Comparison of ENCODE assay signal across 8 cellular contexts in the genomic region with DNA sequence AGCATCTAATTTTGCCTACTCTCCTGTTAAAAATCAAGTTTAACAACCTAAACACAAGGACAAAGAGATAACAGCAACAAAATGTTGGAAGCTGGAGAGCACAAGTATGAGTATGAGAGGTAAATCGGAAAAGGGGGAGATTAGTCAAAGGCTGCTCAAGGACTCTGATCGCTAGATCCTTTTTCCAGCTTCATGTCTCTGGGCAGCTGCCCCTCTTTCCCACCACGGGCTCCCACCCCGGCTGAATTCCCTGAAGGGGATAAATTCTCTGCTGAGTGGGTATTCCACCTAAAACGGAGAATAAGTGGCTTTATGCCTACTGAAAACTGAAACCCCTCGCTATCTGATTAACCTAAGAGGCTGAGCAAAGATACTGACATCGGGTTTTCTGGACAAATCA.
DNase-seq lines count a peak whose midpoint lies in the region; ATAC-seq and TF ChIP-seq lines count a peak whose summit lies in the region.

No MANE protein-coding gene starts in this region.

- peaks cover 37% of the 10 kb centered on the region for H3K4me1 Mint-ChIP-seq in T-helper 1 cell treated with Interleukin-12 subunit alpha and Interleukin-12 subunit beta and Interleukin-4 antibody, amounts not matched to agents 30 μg/mL and 1 μg/mL, for 36 hours (ENCODE audit: low read depth)
- H3K4me1 Mint-ChIP-seq in stimulated activated naive CD8-positive, alpha-beta T cell treated with anti-CD3 and anti-CD28 coated beads, Interleukin-15, amount 100 ng/mL, for 72 hours: peaks cover 40% of the 10 kb centered on the region

- H3K9me3 ChIP-seq in iPS-18a (ENCODE audit: control insufficient read depth, low read depth, low read length): no peaks in the 10 kb centered on the region

- TF ChIP-seq CTCF in WI38 (IDR thresholded peaks at IDR 0.05; ENCODE audit: low read depth, low read length): no peak

- no peak for DNase-seq in T-helper 1 cell
- DNase-seq in stimulated activated naive CD8-positive, alpha-beta T cell treated with anti-CD3 and anti-CD28 coated beads, Interleukin-15, amount 100 ng/mL, for 72 hours: no peak
- DNase-seq in GM19240 (ENCODE audit: insufficient read length, low spot score): no peak
- no peak for DNase-seq in central memory CD4-positive, alpha-beta T cell

- H3K27ac ChIP-seq in iPS-18a (ENCODE audit: low read length): no peak overlapping the region

- no peaks in the 10 kb centered on the region for H3K36me3 ChIP-seq in iPS-18a (ENCODE audit: control insufficient read depth, low read depth, low read length)

- peaks cover 6% of the 10 kb centered on the region for H3K9me3 Mint-ChIP-seq in T-helper 1 cell treated with Interleukin-12 subunit alpha and Interleukin-12 subunit beta and Interleukin-4 antibody, amounts not matched to agents 30 μg/mL and 1 μg/mL, for 36 hours
- peaks cover 6% of the 10 kb centered on the region in 2 donors for H3K9me3 Mint-ChIP-seq in stimulated activated naive CD8-positive, alpha-beta T cell treated with anti-CD3 and anti-CD28 coated beads, Interleukin-15, amount 100 ng/mL, for 72 hours

- ATAC-seq in stimulated activated naive CD8-positive, alpha-beta T cell treated with anti-CD3 and anti-CD28 coated beads, Interleukin-15, amount 100 ng/mL, for 72 hours: no peak
- ATAC-seq in GM18505 (IDR thresholded peaks at IDR 0.05; ENCODE audit: unreplicated experiment): no peak

- H3K27me3 ChIP-seq in iPS-18a (ENCODE audit: control insufficient read depth, insufficient read depth, low read length): peaks cover 9% of the 10 kb centered on the region

- peaks cover 26% of the 10 kb centered on the region for H3K36me3 Mint-ChIP-seq in T-helper 1 cell treated with Interleukin-12 subunit alpha and Interleukin-12 subunit beta and Interleukin-4 antibody, amounts not matched to agents 30 μg/mL and 1 μg/mL, for 36 hours (ENCODE audit: low read depth)

- peak overlapping the region; percentile 96 for H3K4me3 Mint-ChIP-seq in T-helper 1 cell treated with Interleukin-12 subunit alpha and Interleukin-12 subunit beta and Interleukin-4 antibody, amounts not matched to agents 30 μg/mL and 1 μg/mL, for 36 hours
- H3K4me3 Mint-ChIP-seq in stimulated activated naive CD8-positive, alpha-beta T cell treated with anti-CD3 and anti-CD28 coated beads, Interleukin-15, amount 100 ng/mL, for 72 hours: peak overlapping the region; percentile 94 to 95

- H3K27me3 Mint-ChIP-seq in T-helper 1 cell treated with Interleukin-12 subunit alpha and Interleukin-12 subunit beta and Interleukin-4 antibody, amounts not matched to agents 30 μg/mL and 1 μg/mL, for 36 hours (ENCODE audit: low read depth): no peaks in the 10 kb centered on the region
- H3K27me3 Mint-ChIP-seq in stimulated activated naive CD8-positive, alpha-beta T cell treated with anti-CD3 and anti-CD28 coated beads, Interleukin-15, amount 100 ng/mL, for 72 hours: no peaks in the 10 kb centered on the region

- no peak overlapping the region for H3K9ac ChIP-seq in iPS-18a (ENCODE audit: low read length)

- H3K4me1 ChIP-seq in iPS-18a (ENCODE audit: control insufficient read depth, low read depth, low read length): peaks cover 22% of the 10 kb centered on the region

- peak overlapping the region; percentile 73 for H3K4me3 ChIP-seq in WI38 (ENCODE audit: low read depth, low read length)
- peak overlapping the region; percentile 68 for H3K4me3 ChIP-seq in iPS-18a (ENCODE audit: low read length)

- H3K27ac Mint-ChIP-seq in T-helper 1 cell treated with Interleukin-12 subunit alpha and Interleukin-12 subunit beta and Interleukin-4 antibody, amounts not matched to agents 30 μg/mL and 1 μg/mL, for 36 hours: peak overlapping the region; percentile 100
- peak overlapping the region in 1 of 2 donors; percentile 87 for H3K27ac Mint-ChIP-seq in stimulated activated naive CD8-positive, alpha-beta T cell treated with anti-CD3 and anti-CD28 coated beads, Interleukin-15, amount 100 ng/mL, for 72 hours

- TF ChIP-seq POLR2A in GM18505 (IDR thresholded peaks at IDR 0.05; ENCODE audit: borderline replicate concordance, extremely low read depth, insufficient read depth, insufficient read length): no peak
